ENCODE assay signal across 13 cellular contexts in genomic region chr9:115845648-115846312, GRCh38.
DNase-seq lines count a peak whose midpoint lies in the region; ATAC-seq and TF ChIP-seq lines count a peak whose summit lies in the region.
"Had no signal": no experiment of that assay in that cellular context is flagged by ENCODE, and none has a peak within 500 bp of the region (broad histone marks: within the 10 kb centered on the region; RNA-seq: fewer than 3 reads in every experiment).

No MANE protein-coding gene starts in this region.

- H2BK12ac ChIP-seq in trophoblast cell (ENCODE audit: low read length): no peak overlapping the region

- H3K36me3 ChIP-seq in fibroblast of lung (ENCODE audit: control insufficient read depth, insufficient read depth, low read length) (no peaks in the 10 kb centered on the region), trophoblast cell (ENCODE audit: control insufficient read depth in 1 of 2, insufficient read depth in 2 of 2, low read length in 2 of 2) (no peaks in the 10 kb centered on the region), ascending aorta (no peaks in the 10 kb centered on the region)

- H2AK5ac ChIP-seq in trophoblast cell (ENCODE audit: low read length): no peak overlapping the region

- no peak overlapping the region for H3K27ac ChIP-seq in fibroblast of lung (ENCODE audit: insufficient read depth, low read length)
- H3K27ac ChIP-seq in trophoblast cell (ENCODE audit: low read depth, low read length): no peak overlapping the region
- no peak overlapping the region for H3K27ac ChIP-seq in ascending aorta

- H2BK120ac ChIP-seq in trophoblast cell (ENCODE audit: insufficient read depth, low read length, poor library complexity): no peak overlapping the region

- no peak overlapping the region for H4K8ac ChIP-seq in trophoblast cell (ENCODE audit: low read depth, low read length)

- H3K4me2 ChIP-seq in fibroblast of lung (ENCODE audit: extremely low read depth, insufficient read depth, low read length) (no peak overlapping the region), trophoblast cell (ENCODE audit: low read length) (no peak overlapping the region)

- H3K18ac ChIP-seq in trophoblast cell (ENCODE audit: low read length): no peak overlapping the region

- no CpG with 5 or more reads among the region's 3 CpGs for WGBS in trophoblast cell (ENCODE audit: extremely low coverage, insufficient coverage, insufficient read length)

- ATAC-seq in SK-N-SH treated with all-trans-retinoic acid at 6 μM for 48 hours: 0 out of 3 replicates have a peak, but pooled peaks have one; percentile 42
- no peak for ATAC-seq in HG02571 (IDR thresholded peaks at IDR 0.05; ENCODE audit: unreplicated experiment)
- ATAC-seq: CD8-positive, alpha-beta T cell had no signal

- intact Hi-C loops in ascending aorta (cut with DNase I): no loop called here

- no peaks in the 10 kb centered on the region for H3K9me3 ChIP-seq in fibroblast of lung (ENCODE audit: control insufficient read depth, insufficient read depth, low read depth, low read length)
- H3K9me3 ChIP-seq in trophoblast cell (ENCODE audit: insufficient read depth, low read depth, low read length): no peaks in the 10 kb centered on the region
- no peaks in the 10 kb centered on the region for H3K9me3 ChIP-seq in ascending aorta

- DNase-seq in GM03348 (ENCODE audit: low spot score) (peak; percentile 22), fibroblast of lung (ENCODE audit: low read depth in 2 of 2) (peak; percentile 71 to 90), trophoblast cell (peak; percentile 92 to 95), NCI-H446 treated with DMSO at 0.1 percent for 48 hours (lab: John Stamatoyannopoulos, UW) (no peak), ascending aorta (ENCODE audit: low spot score in 2 of 2) (no peak), NOMO-1 treated with dmso at 0.1 percent for 144 hours (lab: John Stamatoyannopoulos, UW; ENCODE audit: unreplicated experiment) (no peak)
- DNase-seq: activated CD4-positive, alpha-beta memory T cell treated with anti-CD3 and anti-CD28 coated beads for 36 hours; activated gamma-delta T cell; CD8-positive, alpha-beta T cell; Karpas-422; NCI-H2081 treated with DMSO at 0.1 percent for 48 hours had no signal

- no peaks in the 10 kb centered on the region for H3K79me1 ChIP-seq in trophoblast cell (ENCODE audit: low read length)

- H3K4me1 ChIP-seq in fibroblast of lung (ENCODE audit: control insufficient read depth, extremely low read depth, insufficient read depth, low read length) (no peaks in the 10 kb centered on the region), trophoblast cell (ENCODE audit: control insufficient read depth in 1 of 2, insufficient read depth in 2 of 2, low read length in 2 of 2) (peaks cover 0 to 2% of the 10 kb centered on the region in 2 experiments), ascending aorta (no peaks in the 10 kb centered on the region)

- H3K23ac ChIP-seq in trophoblast cell (ENCODE audit: low read length): no peak overlapping the region

- H4K20me1 ChIP-seq in fibroblast of lung (ENCODE audit: control insufficient read depth, extremely low read depth, insufficient read depth, low read length): no peaks in the 10 kb centered on the region

- no peaks in the 10 kb centered on the region for H3K27me3 ChIP-seq in fibroblast of lung (ENCODE audit: control insufficient read depth, insufficient read depth, low read length)
- H3K27me3 ChIP-seq in trophoblast cell (ENCODE audit: insufficient read depth, low read length): no peaks in the 10 kb centered on the region
- no peaks in the 10 kb centered on the region for H3K27me3 ChIP-seq in ascending aorta

- TF ChIP-seq CTCF in fibroblast of lung (conservative IDR thresholded peaks at IDR 0.05 in 1 of 2, IDR thresholded peaks at IDR 0.05 in 1 of 2; ENCODE audit: low read depth in 1 of 2, low read length in 2 of 2) (no peak), ascending aorta (IDR thresholded peaks at IDR 0.05) (no peak)

- H4K12ac ChIP-seq in trophoblast cell (ENCODE audit: low read depth, low read length): no peak overlapping the region

- H3K14ac ChIP-seq in trophoblast cell (ENCODE audit: low read length): no peak overlapping the region

- no peak overlapping the region for H3K4ac ChIP-seq in trophoblast cell (ENCODE audit: low read depth, low read length)

- H2AFZ ChIP-seq in fibroblast of lung (ENCODE audit: low read length) (no peak overlapping the region), trophoblast cell (ENCODE audit: insufficient read depth, low read length, poor library complexity) (no peak overlapping the region)

- no peak overlapping the region for H2BK5ac ChIP-seq in trophoblast cell (ENCODE audit: low read depth, low read length, poor library complexity)

- H3K4me3 ChIP-seq in fibroblast of lung (replicated peaks in 1 of 4; ENCODE audit: control extremely low read depth in 1 of 4, insufficient read depth in 1 of 4, low read depth in 3 of 4, low read length in 4 of 4) (no peak overlapping the region), trophoblast cell (ENCODE audit: low read depth, low read length) (no peak overlapping the region), ascending aorta (no peak overlapping the region)

- H3K9ac ChIP-seq in fibroblast of lung (ENCODE audit: insufficient read depth, low read length): no peak overlapping the region
- no peak overlapping the region for H3K9ac ChIP-seq in trophoblast cell (ENCODE audit: low read length)

- H3K79me2 ChIP-seq in fibroblast of lung (ENCODE audit: control insufficient read depth, insufficient read depth, low read length) (no peaks in the 10 kb centered on the region), trophoblast cell (ENCODE audit: control insufficient read depth, insufficient read depth, low read length, poor library complexity) (no peaks in the 10 kb centered on the region)

- no peak overlapping the region for H4K91ac ChIP-seq in trophoblast cell (ENCODE audit: low read depth, low read length)

TF ChIP-seq in SK-N-SH treated with all-trans-retinoic acid at 6 μM for 48 hours, 23 proteins besides CTCF, POLR2A, EP300 and RAD21:
- TF ChIP-seq ZNF8 (CRISPR knock-in tag; IDR thresholded peaks at IDR 0.05): no peak
- no peak for TF ChIP-seq ESRRG (CRISPR knock-in tag; IDR thresholded peaks at IDR 0.05)
- no peak for TF ChIP-seq SNAI2 (CRISPR knock-in tag; IDR thresholded peaks at IDR 0.05)
- TF ChIP-seq, protein P1, sequence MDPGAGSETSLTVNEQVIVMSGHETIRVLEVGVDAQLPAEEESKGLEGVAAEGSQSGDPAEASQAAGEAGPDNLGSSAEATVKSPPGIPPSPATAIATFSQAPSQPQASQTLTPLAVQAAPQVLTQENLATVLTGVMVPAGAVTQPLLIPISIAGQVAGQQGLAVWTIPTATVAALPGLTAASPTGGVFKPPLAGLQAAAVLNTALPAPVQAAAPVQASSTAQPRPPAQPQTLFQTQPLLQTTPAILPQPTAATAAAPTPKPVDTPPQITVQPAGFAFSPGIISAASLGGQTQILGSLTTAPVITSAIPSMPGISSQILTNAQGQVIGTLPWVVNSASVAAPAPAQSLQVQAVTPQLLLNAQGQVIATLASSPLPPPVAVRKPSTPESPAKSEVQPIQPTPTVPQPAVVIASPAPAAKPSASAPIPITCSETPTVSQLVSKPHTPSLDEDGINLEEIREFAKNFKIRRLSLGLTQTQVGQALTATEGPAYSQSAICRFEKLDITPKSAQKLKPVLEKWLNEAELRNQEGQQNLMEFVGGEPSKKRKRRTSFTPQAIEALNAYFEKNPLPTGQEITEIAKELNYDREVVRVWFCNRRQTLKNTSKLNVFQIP (CRISPR knock-in tag; IDR thresholded peaks at IDR 0.05; ENCODE audit: borderline replicate concordance, low read depth): no peak
- TF ChIP-seq PPARA (CRISPR knock-in tag; IDR thresholded peaks at IDR 0.05; ENCODE audit: borderline replicate concordance): no peak
- TF ChIP-seq CSRNP3 (CRISPR knock-in tag; IDR thresholded peaks at IDR 0.05): no peak
- no peak for TF ChIP-seq OSR1 (CRISPR knock-in tag; IDR thresholded peaks at IDR 0.05)
- TF ChIP-seq CREB5 (CRISPR knock-in tag; IDR thresholded peaks at IDR 0.05; ENCODE audit: low read depth): no peak
- TF ChIP-seq GLIS3 (CRISPR knock-in tag; IDR thresholded peaks at IDR 0.05): no peak
- no peak for TF ChIP-seq TOX (CRISPR knock-in tag; IDR thresholded peaks at IDR 0.05; ENCODE audit: borderline replicate concordance)
- TF ChIP-seq ZFP30 (CRISPR knock-in tag; IDR thresholded peaks at IDR 0.05): no peak
- no peak for TF ChIP-seq TCF4 (CRISPR knock-in tag; IDR thresholded peaks at IDR 0.05; ENCODE audit: borderline replicate concordance)
- TF ChIP-seq RARB (CRISPR knock-in tag; IDR thresholded peaks at IDR 0.05): no peak
- TF ChIP-seq ISL1 (CRISPR knock-in tag; IDR thresholded peaks at IDR 0.05): no peak
- TF ChIP-seq ZC3H10 (CRISPR knock-in tag; IDR thresholded peaks at IDR 0.05): no peak
- no peak for TF ChIP-seq ZNF565 (CRISPR knock-in tag; conservative IDR thresholded peaks at IDR 0.05; ENCODE audit: low read depth)
- no peak for TF ChIP-seq ZNF70 (CRISPR knock-in tag; IDR thresholded peaks at IDR 0.05)
- TF ChIP-seq BACH2 (CRISPR knock-in tag; IDR thresholded peaks at IDR 0.05; ENCODE audit: borderline replicate concordance): no peak

Comparison
In these comparisons a context has a peak if more than half of its experiments do, and no peak if none do; other contexts are left out.
1. DNase-seq: peak in GM03348 (single experiment), fibroblast of lung (2 of 2) and trophoblast cell (2 of 2); none in NCI-H446 treated with DMSO at 0.1 percent for 48 hours (single experiment), ascending aorta (0 of 2) and NOMO-1 treated with dmso at 0.1 percent for 144 hours (single experiment).